Comparison of ENCODE assay signal across 8 cellular contexts in the genomic region with DNA sequence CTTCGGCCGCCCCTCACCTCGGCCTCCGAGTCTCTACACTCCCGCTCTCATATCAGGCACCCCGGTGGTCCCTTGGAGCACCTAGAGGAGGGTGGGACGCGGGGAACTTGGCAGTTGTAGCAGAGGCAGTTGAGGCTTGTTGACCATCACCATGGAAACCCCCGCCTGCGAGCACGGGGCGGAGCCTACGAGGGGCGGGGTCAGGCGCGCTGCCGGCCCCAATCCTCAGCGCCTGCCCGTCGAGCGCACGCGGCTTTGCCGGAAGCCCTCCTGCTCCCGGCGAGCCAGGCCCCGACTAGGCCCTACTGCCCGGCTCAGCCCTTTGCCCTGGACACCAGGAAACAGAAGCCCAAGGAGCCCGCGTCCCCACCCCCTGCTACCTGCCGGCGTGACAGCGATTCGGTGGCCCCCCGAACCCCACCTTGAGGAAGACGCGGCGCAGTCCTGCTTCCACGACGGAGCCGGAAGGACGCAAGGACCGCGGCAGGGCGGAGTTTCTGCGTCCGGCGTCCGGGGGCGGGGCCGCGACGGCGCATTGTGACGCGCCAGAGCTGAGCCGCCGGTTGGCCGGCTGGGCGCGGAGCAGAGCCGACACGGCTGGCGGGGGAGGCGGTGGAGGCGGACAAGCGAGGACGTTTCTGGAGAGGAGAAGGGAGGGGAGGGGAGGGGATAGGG. TPM values are rescaled to one million over a fixed set of nuclear protein-coding genes. Genes with fewer than 3 reads are reported as not detected.
DNase-seq lines count a peak whose midpoint lies in the region; ATAC-seq and TF ChIP-seq lines count a peak whose summit lies in the region.

A gene with protein sequence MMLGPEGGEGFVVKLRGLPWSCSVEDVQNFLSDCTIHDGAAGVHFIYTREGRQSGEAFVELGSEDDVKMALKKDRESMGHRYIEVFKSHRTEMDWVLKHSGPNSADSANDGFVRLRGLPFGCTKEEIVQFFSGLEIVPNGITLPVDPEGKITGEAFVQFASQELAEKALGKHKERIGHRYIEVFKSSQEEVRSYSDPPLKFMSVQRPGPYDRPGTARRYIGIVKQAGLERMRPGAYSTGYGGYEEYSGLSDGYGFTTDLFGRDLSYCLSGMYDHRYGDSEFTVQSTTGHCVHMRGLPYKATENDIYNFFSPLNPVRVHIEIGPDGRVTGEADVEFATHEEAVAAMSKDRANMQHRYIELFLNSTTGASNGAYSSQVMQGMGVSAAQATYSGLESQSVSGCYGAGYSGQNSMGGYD (minus strand): TSS at position 477 of the 675 bp plus-strand sequence. CDS start 21,302 bp downstream, outside the sequence.

- H3K4me3 ChIP-seq in osteoblast (ENCODE audit: insufficient read depth, low read length) (peak within 1 kb of the TSS; percentile 91), testis (peak within 1 kb of the TSS; percentile 82 to 95)

- H3K27ac ChIP-seq in osteoblast (ENCODE audit: low read depth, low read length) (peak within 1 kb of the TSS; percentile 98), testis (peak within 1 kb of the TSS; percentile 97 to 100)

- peak within 1 kb of the TSS; percentile 98 for H3K4me3 Mint-ChIP-seq in activated naive CD8-positive, alpha-beta T cell

- no peak for TF ChIP-seq CTCF in GM10266 (IDR thresholded peaks at IDR 0.05; ENCODE audit: control insufficient read depth, insufficient read depth, low read depth, missing control alignments)
- TF ChIP-seq CTCF in osteoblast (IDR thresholded peaks at IDR 0.05; ENCODE audit: extremely low read depth, low read depth, low read length), result no peak
- no peak for TF ChIP-seq CTCF in testis (IDR thresholded peaks at IDR 0.05)

- intact Hi-C loops in testis (cut with DNase I; ENCODE audit: low total_unique reads), result no loop called here

- peaks cover 21% of the 10 kb centered on the region for H3K4me1 ChIP-seq in osteoblast (ENCODE audit: insufficient read depth, low read length)
- peaks cover 13% of the 10 kb centered on the region for H3K4me1 ChIP-seq in testis

- TF ChIP-seq POLR2A in testis (IDR thresholded peaks at IDR 0.05), result peak; percentile 79

- H3K4me1 Mint-ChIP-seq in activated naive CD8-positive, alpha-beta T cell (ENCODE audit: low read depth), result peaks cover 22% of the 10 kb centered on the region

- H3K9me3 ChIP-seq in osteoblast (ENCODE audit: low read depth, low read length), result no peaks in the 10 kb centered on the region
- H3K9me3 ChIP-seq in testis, result no peaks in the 10 kb centered on the region

- H2AFZ ChIP-seq in osteoblast (ENCODE audit: low read length), result peak within 1 kb of the TSS; percentile 90

- no peaks in the 10 kb centered on the region for H3K9me3 Mint-ChIP-seq in activated naive CD8-positive, alpha-beta T cell (ENCODE audit: low read depth)

- peak; percentile 69 for ATAC-seq in HG02610 (IDR thresholded peaks at IDR 0.05; ENCODE audit: unreplicated experiment)

- no peaks in the 10 kb centered on the region for H3K27me3 Mint-ChIP-seq in activated naive CD8-positive, alpha-beta T cell

- H3K4me2 ChIP-seq in osteoblast (ENCODE audit: insufficient read depth, low read length), result peak within 1 kb of the TSS; percentile 87

- 0 to 1% methylated on average over 19 to 64 of the region's 68 CpGs for WGBS in testis, 2 donors

- peaks cover 32% of the 10 kb centered on the region for H4K20me1 ChIP-seq in osteoblast (ENCODE audit: insufficient read depth, low read length)

- H3K36me3 ChIP-seq in osteoblast (ENCODE audit: insufficient read depth, low read length), result no peaks in the 10 kb centered on the region
- no peaks in the 10 kb centered on the region for H3K36me3 ChIP-seq in testis (ENCODE audit: low read depth, missing control alignments)

- H3K36me3 Mint-ChIP-seq in activated naive CD8-positive, alpha-beta T cell, result peaks cover 7% of the 10 kb centered on the region

- peaks cover 45% of the 10 kb centered on the region for H3K79me2 ChIP-seq in osteoblast (ENCODE audit: insufficient read depth, low read length)

- DNase-seq in GM10266 (ENCODE audit: extremely low spot score) (peak; percentile 95), NCI-H1092 (lab: John Stamatoyannopoulos, UW) (peak; percentile 89), SKM-1 treated with dmso at 0.1 percent for 144 hours (lab: John Stamatoyannopoulos, UW; ENCODE audit: unreplicated experiment) (peak; percentile 93), glomerular visceral epithelial cell (ENCODE audit: extremely low spot score) (peak; percentile 97), osteoblast (ENCODE audit: insufficient read length, low spot score, missing footprints) (peak; percentile 99), testis (peak; percentile 94)

- no peaks in the 10 kb centered on the region for H3K27me3 ChIP-seq in osteoblast (ENCODE audit: insufficient read depth, low read length)
- no peaks in the 10 kb centered on the region for H3K27me3 ChIP-seq in testis

- H3K27ac Mint-ChIP-seq in activated naive CD8-positive, alpha-beta T cell, result peak within 1 kb of the TSS; percentile 100

RNA-seq across cellular contexts. Expression of the gene that starts here (rescaled TPM):
- total RNA-seq in osteoblast (221 and 229 TPM in 2 replicates), testis (100 to 1,000 TPM; 120 to 159 TPM)
- polyA plus RNA-seq in testis (ENCODE audit: insufficient read depth, low read depth, low replicate concordance), result 232 TPM

Comparison
In these comparisons a context has a peak if more than half of its experiments do, and no peak if none do; other contexts are left out.
1. Peak in every context shown above with its lines: DNase-seq, ATAC-seq, H3K4me3 ChIP-seq and H3K27ac ChIP-seq.